ENCODE assay signal across 1 cellular context in the genomic region with DNA sequence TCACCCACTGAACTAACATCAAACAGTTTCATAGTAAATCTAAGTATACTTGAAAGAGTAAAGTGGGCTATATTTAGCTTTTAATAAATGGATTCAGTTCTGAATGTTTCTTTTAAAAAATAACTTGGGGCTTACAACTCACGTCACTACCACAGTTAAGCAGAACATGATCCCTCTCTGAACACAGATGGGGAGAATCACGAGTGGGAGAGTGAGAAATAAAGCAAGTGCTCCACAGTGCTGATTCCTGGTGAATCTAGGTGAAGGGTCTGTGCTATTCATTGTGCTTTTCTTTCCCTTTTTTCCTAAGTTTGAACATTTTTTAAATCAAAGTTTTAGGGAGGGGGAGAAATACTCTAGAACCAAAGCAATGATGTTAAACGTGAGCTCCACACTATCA.
TF ChIP-seq lines count a peak whose summit lies in the region.

No MANE protein-coding gene starts in this region.

TF ChIP-seq in liver, 16 proteins besides CTCF, POLR2A, EP300 and RAD21 (continued from another document):
- TF ChIP-seq, protein P1, sequence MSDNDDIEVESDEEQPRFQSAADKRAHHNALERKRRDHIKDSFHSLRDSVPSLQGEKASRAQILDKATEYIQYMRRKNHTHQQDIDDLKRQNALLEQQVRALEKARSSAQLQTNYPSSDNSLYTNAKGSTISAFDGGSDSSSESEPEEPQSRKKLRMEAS (IDR thresholded peaks at IDR 0.05), result no peak
- TF ChIP-seq GABPA (IDR thresholded peaks at IDR 0.05 in 1 of 2, conservative IDR thresholded peaks at IDR 0.05 in 1 of 2) (no peak), EGR1 (IDR thresholded peaks at IDR 0.05; ENCODE audit: low read depth in 2 of 2) (no peak), TAF1 (conservative IDR thresholded peaks at IDR 0.05) (no peak), HNF4A (conservative IDR thresholded peaks at IDR 0.05) (no peak), FOXA1 (IDR thresholded peaks at IDR 0.05) (no peak)
- TF ChIP-seq, protein P2, sequence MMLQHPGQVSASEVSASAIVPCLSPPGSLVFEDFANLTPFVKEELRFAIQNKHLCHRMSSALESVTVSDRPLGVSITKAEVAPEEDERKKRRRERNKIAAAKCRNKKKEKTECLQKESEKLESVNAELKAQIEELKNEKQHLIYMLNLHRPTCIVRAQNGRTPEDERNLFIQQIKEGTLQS (IDR thresholded peaks at IDR 0.05), result no peak
TF ChIP-seq in liver: peak in this region for 0.
